ENCODE assay signal across 1 cellular context in genomic region chr6:83192871-83193746, GRCh38.
TF ChIP-seq lines count a peak whose summit lies in the region.

A gene with protein sequence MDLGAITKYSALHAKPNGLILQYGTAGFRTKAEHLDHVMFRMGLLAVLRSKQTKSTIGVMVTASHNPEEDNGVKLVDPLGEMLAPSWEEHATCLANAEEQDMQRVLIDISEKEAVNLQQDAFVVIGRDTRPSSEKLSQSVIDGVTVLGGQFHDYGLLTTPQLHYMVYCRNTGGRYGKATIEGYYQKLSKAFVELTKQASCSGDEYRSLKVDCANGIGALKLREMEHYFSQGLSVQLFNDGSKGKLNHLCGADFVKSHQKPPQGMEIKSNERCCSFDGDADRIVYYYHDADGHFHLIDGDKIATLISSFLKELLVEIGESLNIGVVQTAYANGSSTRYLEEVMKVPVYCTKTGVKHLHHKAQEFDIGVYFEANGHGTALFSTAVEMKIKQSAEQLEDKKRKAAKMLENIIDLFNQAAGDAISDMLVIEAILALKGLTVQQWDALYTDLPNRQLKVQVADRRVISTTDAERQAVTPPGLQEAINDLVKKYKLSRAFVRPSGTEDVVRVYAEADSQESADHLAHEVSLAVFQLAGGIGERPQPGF (minus strand): TSS chr6:83193265. CDS start chr6:83191012, 2,253 bp downstream.
TSS of gene RWDD2A (plus strand) at chr6:83193357. CDS start at chr6:83194452, 1,095 bp downstream.

TF ChIP-seq in HEK293, 187 proteins besides CTCF, POLR2A, EP300 and RAD21 (continued from another document and continues in another):
- TF ChIP-seq MZF1 (tag by site-specific recombination; IDR thresholded peaks at IDR 0.05; ENCODE audit: borderline replicate concordance): peak; percentile 56; the same call in 1 of the 2 replicates
- no peak for TF ChIP-seq PRDM1 (tag by site-specific recombination; IDR thresholded peaks at IDR 0.05)
- peak; percentile 95 for TF ChIP-seq ZBTB20 (tag by site-specific recombination; IDR thresholded peaks at IDR 0.05)
- peak; percentile 96 for TF ChIP-seq PRDM10 (tag by site-specific recombination; IDR thresholded peaks at IDR 0.05)
- TF ChIP-seq BCL11A (tag by site-specific recombination; IDR thresholded peaks at IDR 0.05; ENCODE audit: low read depth): no peak
- TF ChIP-seq, protein P1, sequence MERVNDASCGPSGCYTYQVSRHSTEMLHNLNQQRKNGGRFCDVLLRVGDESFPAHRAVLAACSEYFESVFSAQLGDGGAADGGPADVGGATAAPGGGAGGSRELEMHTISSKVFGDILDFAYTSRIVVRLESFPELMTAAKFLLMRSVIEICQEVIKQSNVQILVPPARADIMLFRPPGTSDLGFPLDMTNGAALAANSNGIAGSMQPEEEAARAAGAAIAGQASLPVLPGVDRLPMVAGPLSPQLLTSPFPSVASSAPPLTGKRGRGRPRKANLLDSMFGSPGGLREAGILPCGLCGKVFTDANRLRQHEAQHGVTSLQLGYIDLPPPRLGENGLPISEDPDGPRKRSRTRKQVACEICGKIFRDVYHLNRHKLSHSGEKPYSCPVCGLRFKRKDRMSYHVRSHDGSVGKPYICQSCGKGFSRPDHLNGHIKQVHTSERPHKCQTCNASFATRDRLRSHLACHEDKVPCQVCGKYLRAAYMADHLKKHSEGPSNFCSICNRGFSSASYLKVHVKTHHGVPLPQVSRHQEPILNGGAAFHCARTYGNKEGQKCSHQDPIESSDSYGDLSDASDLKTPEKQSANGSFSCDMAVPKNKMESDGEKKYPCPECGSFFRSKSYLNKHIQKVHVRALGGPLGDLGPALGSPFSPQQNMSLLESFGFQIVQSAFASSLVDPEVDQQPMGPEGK (tag by site-specific recombination; IDR thresholded peaks at IDR 0.05): peak; percentile 78
- TF ChIP-seq ZNF37A (tag by site-specific recombination; IDR thresholded peaks at IDR 0.05): no peak
- TF ChIP-seq ZBTB10 (tag by site-specific recombination; IDR thresholded peaks at IDR 0.05): peak; percentile 34
- TF ChIP-seq, protein P2, sequence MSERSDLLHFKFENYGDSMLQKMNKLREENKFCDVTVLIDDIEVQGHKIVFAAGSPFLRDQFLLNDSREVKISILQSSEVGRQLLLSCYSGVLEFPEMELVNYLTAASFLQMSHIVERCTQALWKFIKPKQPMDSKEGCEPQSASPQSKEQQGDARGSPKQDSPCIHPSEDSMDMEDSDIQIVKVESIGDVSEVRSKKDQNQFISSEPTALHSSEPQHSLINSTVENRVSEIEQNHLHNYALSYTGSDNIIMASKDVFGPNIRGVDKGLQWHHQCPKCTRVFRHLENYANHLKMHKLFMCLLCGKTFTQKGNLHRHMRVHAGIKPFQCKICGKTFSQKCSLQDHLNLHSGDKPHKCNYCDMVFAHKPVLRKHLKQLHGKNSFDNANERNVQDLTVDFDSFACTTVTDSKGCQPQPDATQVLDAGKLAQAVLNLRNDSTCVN (tag by site-specific recombination; optimal IDR thresholded peaks at IDR 0.05): peak; percentile 93
- TF ChIP-seq PBX3 (CRISPR knock-in tag; IDR thresholded peaks at IDR 0.05): 0 out of 2 replicates have a peak, but pooled peaks have one; percentile 51
- peak; percentile 88 for TF ChIP-seq ZSCAN5A (tag by site-specific recombination; IDR thresholded peaks at IDR 0.05)
- TF ChIP-seq ZNF610 (tag by site-specific recombination; IDR thresholded peaks at IDR 0.05; ENCODE audit: borderline replicate concordance): peak; percentile 83
- TF ChIP-seq, protein P3, sequence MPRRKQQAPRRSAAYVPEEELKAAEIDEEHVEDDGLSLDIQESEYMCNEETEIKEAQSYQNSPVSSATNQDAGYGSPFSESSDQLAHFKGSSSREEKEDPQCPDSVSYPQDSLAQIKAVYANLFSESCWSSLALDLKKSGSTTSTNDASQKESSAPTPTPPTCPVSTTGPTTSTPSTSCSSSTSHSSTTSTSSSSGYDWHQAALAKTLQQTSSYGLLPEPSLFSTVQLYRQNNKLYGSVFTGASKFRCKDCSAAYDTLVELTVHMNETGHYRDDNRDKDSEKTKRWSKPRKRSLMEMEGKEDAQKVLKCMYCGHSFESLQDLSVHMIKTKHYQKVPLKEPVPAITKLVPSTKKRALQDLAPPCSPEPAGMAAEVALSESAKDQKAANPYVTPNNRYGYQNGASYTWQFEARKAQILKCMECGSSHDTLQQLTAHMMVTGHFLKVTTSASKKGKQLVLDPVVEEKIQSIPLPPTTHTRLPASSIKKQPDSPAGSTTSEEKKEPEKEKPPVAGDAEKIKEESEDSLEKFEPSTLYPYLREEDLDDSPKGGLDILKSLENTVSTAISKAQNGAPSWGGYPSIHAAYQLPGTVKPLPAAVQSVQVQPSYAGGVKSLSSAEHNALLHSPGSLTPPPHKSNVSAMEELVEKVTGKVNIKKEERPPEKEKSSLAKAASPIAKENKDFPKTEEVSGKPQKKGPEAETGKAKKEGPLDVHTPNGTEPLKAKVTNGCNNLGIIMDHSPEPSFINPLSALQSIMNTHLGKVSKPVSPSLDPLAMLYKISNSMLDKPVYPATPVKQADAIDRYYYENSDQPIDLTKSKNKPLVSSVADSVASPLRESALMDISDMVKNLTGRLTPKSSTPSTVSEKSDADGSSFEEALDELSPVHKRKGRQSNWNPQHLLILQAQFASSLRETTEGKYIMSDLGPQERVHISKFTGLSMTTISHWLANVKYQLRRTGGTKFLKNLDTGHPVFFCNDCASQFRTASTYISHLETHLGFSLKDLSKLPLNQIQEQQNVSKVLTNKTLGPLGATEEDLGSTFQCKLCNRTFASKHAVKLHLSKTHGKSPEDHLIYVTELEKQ (tag by site-specific recombination; IDR thresholded peaks at IDR 0.05; ENCODE audit: borderline replicate concordance): 0 out of 2 replicates have a peak, but pooled peaks have one; percentile 7
- TF ChIP-seq, protein P4, sequence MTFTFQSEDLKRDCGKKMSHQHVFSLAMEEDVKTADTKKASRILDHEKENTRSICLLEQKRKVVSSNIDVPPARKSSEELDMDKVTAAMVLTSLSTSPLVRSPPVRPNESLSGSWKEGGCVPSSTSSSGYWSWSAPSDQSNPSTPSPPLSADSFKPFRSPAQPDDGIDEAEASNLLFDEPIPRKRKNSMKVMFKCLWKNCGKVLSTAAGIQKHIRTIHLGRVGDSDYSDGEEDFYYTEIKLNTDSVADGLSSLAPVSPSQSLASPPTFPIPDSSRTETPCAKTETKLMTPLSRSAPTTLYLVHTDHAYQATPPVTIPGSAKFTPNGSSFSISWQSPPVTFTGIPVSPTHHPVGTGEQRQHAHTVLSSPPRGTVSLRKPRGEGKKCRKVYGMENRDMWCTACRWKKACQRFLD (tag by site-specific recombination; IDR thresholded peaks at IDR 0.05): no peak
- TF ChIP-seq, protein P5, sequence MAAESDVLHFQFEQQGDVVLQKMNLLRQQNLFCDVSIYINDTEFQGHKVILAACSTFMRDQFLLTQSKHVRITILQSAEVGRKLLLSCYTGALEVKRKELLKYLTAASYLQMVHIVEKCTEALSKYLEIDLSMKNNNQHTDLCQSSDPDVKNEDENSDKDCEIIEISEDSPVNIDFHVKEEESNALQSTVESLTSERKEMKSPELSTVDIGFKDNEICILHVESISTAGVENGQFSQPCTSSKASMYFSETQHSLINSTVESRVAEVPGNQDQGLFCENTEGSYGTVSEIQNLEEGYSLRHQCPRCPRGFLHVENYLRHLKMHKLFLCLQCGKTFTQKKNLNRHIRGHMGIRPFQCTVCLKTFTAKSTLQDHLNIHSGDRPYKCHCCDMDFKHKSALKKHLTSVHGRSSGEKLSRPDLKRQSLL (tag by site-specific recombination; IDR thresholded peaks at IDR 0.05): no peak
- peak; percentile 92 for TF ChIP-seq ZNF341 (tag by site-specific recombination; IDR thresholded peaks at IDR 0.05; ENCODE audit: low read depth)
- no peak for TF ChIP-seq ZNF280D (tag by site-specific recombination; IDR thresholded peaks at IDR 0.05)
- TF ChIP-seq EGR2 (tag by site-specific recombination; IDR thresholded peaks at IDR 0.05; ENCODE audit: low read depth): peak; percentile 52
- TF ChIP-seq REPIN1 (tag by site-specific recombination; IDR thresholded peaks at IDR 0.05; ENCODE audit: low read depth): peak; percentile 83; the same call in 1 of the 2 replicates
- no peak for TF ChIP-seq ZNF184 (tag by site-specific recombination; IDR thresholded peaks at IDR 0.05)
- TF ChIP-seq, protein P6, sequence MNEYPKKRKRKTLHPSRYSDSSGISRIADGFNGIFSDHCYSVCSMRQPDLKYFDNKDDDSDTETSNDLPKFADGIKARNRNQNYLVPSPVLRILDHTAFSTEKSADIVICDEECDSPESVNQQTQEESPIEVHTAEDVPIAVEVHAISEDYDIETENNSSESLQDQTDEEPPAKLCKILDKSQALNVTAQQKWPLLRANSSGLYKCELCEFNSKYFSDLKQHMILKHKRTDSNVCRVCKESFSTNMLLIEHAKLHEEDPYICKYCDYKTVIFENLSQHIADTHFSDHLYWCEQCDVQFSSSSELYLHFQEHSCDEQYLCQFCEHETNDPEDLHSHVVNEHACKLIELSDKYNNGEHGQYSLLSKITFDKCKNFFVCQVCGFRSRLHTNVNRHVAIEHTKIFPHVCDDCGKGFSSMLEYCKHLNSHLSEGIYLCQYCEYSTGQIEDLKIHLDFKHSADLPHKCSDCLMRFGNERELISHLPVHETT (tag by site-specific recombination; IDR thresholded peaks at IDR 0.05): 0 out of 2 replicates have a peak, but pooled peaks have one; percentile 55
